In genomic region chr16:75264531-75264998, GRCh38 we compare ENCODE assay signal across 8 cellular contexts. TPM values are rescaled to one million over a fixed set of nuclear protein-coding genes. Genes with fewer than 3 reads are reported as not detected.
A peak's percentile ranks its signal among the peaks of the same experiment; 100 is the strongest.
DNase-seq lines count a peak whose midpoint lies in the region; ATAC-seq and TF ChIP-seq lines count a peak whose summit lies in the region.

No MANE protein-coding gene starts in this region.

- peak overlapping the region; percentile 91 for H3K4me3 ChIP-seq in GM12865 (ENCODE audit: low read depth, low read length)
- H3K4me3 ChIP-seq in gastroesophageal sphincter = peak overlapping the region; percentile 80 to 94

- H3K36me3 Mint-ChIP-seq in T-cell (no peaks in the 10 kb centered on the region), progenitor cell of endocrine pancreas (ENCODE audit: insufficient read depth) (no peaks in the 10 kb centered on the region)

- H3K36me3 ChIP-seq in gastroesophageal sphincter = no peaks in the 10 kb centered on the region

- H3K27ac Mint-ChIP-seq in T-cell (no peak overlapping the region), progenitor cell of endocrine pancreas (peak overlapping the region; percentile 88)

- H3K27ac ChIP-seq in gastroesophageal sphincter = peak overlapping the region; percentile 70 to 96 (median 92)

- CTCF ChIA-PET in T-cell (lab: Charles Lee) = no interaction called here

- H3K27me3 Mint-ChIP-seq in T-cell (peaks cover 29 to 48% of the 10 kb centered on the region in 2 donors), progenitor cell of endocrine pancreas (no peaks in the 10 kb centered on the region)

- H3K4me1 ChIP-seq in gastroesophageal sphincter = peaks cover 0 to 79% (median 42%) of the 10 kb centered on the region in 3 donors

- 0 to 5% methylated on average over 2 to 3 of the region's 13 CpGs for WGBS in gastroesophageal sphincter (ENCODE audit: low coverage in 1 of 2), 2 donors

- DNase-seq in GM12865 (ENCODE audit: low read depth) = no peak
- no peak for DNase-seq in T-cell
- DNase-seq in progenitor cell of endocrine pancreas (ENCODE audit: low spot score, unreplicated experiment) = no peak
- DNase-seq in activated CD8-positive, alpha-beta memory T cell treated with anti-CD3 and anti-CD28 coated beads, Interleukin-2, amount 50 U/mL, for 4 hours = no peak
- DNase-seq in T-helper 1 cell = no peak
- no peak for DNase-seq in NCI-H2227 (lab: John Stamatoyannopoulos, UW; ENCODE audit: unreplicated experiment)
- DNase-seq in NCI-H774 (lab: John Stamatoyannopoulos, UW) = no peak

- no peaks in the 10 kb centered on the region for H3K27me3 ChIP-seq in gastroesophageal sphincter

- ATAC-seq in T-cell (replicated peaks in 1 of 4) (no peak), gastroesophageal sphincter (no peak)

- POLR2A ChIA-PET in T-cell (lab: Charles Lee) = no interaction called here

- no peaks in the 10 kb centered on the region for H3K9me3 ChIP-seq in gastroesophageal sphincter

- peaks cover 5 to 14% (median 8%) of the 10 kb centered on the region in 3 donors for H3K4me1 Mint-ChIP-seq in T-cell
- H3K4me1 Mint-ChIP-seq in progenitor cell of endocrine pancreas (ENCODE audit: low read depth) = peaks cover 24% of the 10 kb centered on the region

- no peaks in the 10 kb centered on the region for H3K9me3 Mint-ChIP-seq in T-cell
- H3K9me3 Mint-ChIP-seq in progenitor cell of endocrine pancreas (ENCODE audit: low read depth) = no peaks in the 10 kb centered on the region

- TF ChIP-seq POLR2A in gastroesophageal sphincter (IDR thresholded peaks at IDR 0.05) = no peak

- no peak for TF ChIP-seq CTCF in GM12865 (IDR thresholded peaks at IDR 0.05; ENCODE audit: insufficient read depth, low read depth, low read length, missing control alignments)
- TF ChIP-seq CTCF in gastroesophageal sphincter (IDR thresholded peaks at IDR 0.05) = no peak
- no peak for TF ChIP-seq CTCF in progenitor cell of endocrine pancreas (IDR thresholded peaks at IDR 0.05; ENCODE audit: unreplicated experiment)

- TF ChIP-seq EP300 in gastroesophageal sphincter (IDR thresholded peaks at IDR 0.05) = no peak

- H3K4me3 Mint-ChIP-seq in T-cell (peak overlapping the region; percentile 59 to 68 (median 64)), progenitor cell of endocrine pancreas (ENCODE audit: low read depth) (peak overlapping the region; percentile 81)

RNA-seq across cellular contexts. Expression of gene BCAR1, which starts 13.1 kb away (rescaled TPM):
- total RNA-seq in T-cell (1 to 10 TPM in 2 of 5 donors, under 1 TPM in 3; 0.49 to 1.6 (median 0.98) TPM), gastroesophageal sphincter (10 to 100 TPM; 34.6 to 63.7 (median 37.0) TPM), progenitor cell of endocrine pancreas (74.8 and 75.1 TPM in 2 replicates)

RNA-seq across cellular contexts. Expression of gene CTRB1, which starts 45.8 kb away (rescaled TPM):
- total RNA-seq in T-cell (1 to 10 TPM in 3 of 5 donors, not detected in 2; 6.1 to 8.3 (median 7.9) TPM), gastroesophageal sphincter (not detected), progenitor cell of endocrine pancreas (not detected in 2 replicates)

RNA-seq across cellular contexts. Expression of gene CTRB2, which starts 57.6 kb away (rescaled TPM):
- total RNA-seq in T-cell = 10 to 100 TPM in 3 of 5 donors, not detected in 2; 14.4 to 18.7 (median 15.1) TPM
- total RNA-seq in gastroesophageal sphincter = not detected
- 1.1 TPM in 1 of 2 replicates, not detected in the other for total RNA-seq in progenitor cell of endocrine pancreas

Comparison
In these comparisons a context has a peak if more than half of its experiments do, and no peak if none do; other contexts are left out.
1. RNA of gene BCAR1, which starts 13.1 kb away (total RNA-seq): 74.8 to 75.1 TPM in progenitor cell of endocrine pancreas and 34.6 to 63.7 TPM in gastroesophageal sphincter; 0.49 to 1.6 TPM in T-cell; every median in the first group is over 10 times any median in the second.